Comparison of ENCODE assay signal across 8 cellular contexts in the genomic region with DNA sequence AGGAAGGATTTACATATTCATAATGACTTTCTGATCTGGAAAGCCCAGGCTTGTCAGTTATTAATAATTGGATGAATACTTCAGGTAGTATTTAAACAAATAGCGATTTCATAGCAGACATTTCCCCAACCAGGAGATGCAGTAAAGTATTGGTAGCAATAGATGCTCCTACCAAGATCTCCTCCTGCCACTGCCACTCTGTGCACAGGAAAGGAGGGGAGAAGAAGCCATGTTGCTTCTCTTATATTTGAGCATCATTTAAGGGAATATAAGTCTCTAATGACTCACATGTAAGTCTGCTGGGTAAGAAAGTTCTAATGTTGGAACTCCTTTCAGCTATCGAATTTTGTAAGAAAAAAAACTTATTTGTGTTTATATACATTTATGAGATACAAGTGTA. TPM values are rescaled to one million over a fixed set of nuclear protein-coding genes. Genes with fewer than 3 reads are reported as not detected.
DNase-seq lines count a peak whose midpoint lies in the region; ATAC-seq and TF ChIP-seq lines count a peak whose summit lies in the region.

No MANE protein-coding gene starts in this region.

- no peaks in the 10 kb centered on the region for H3K27me3 Mint-ChIP-seq in CD4-positive, alpha-beta memory T cell
- no peaks in the 10 kb centered on the region for H3K27me3 Mint-ChIP-seq in dendritic cell treated with granulocyte-macrophage colony-stimulating factor and Interleukin-4, amounts not matched to agents 40 ng/mL and 50 ng/mL, for 4 days

- peaks cover 0 to 3% (median 0%) of the 10 kb centered on the region in 8 donors for H3K9me3 Mint-ChIP-seq in CD4-positive, alpha-beta memory T cell
- no peaks in the 10 kb centered on the region for H3K9me3 Mint-ChIP-seq in dendritic cell treated with granulocyte-macrophage colony-stimulating factor and Interleukin-4, amounts not matched to agents 40 ng/mL and 50 ng/mL, for 4 days

- H3K27ac ChIP-seq in CD4-positive, alpha-beta memory T cell (ENCODE audit: low read depth, low read length), result peak overlapping the region; percentile 88
- H3K27ac ChIP-seq in parathyroid adenoma, result peak overlapping the region; percentile 69

- no peaks in the 10 kb centered on the region for H3K9me3 ChIP-seq in CD4-positive, alpha-beta memory T cell (ENCODE audit: control insufficient read depth in 1 of 2, low read length in 2 of 2)
- no peaks in the 10 kb centered on the region for H3K9me3 ChIP-seq in parathyroid adenoma (ENCODE audit: control insufficient read depth, low read length)

- H3K36me3 Mint-ChIP-seq in CD4-positive, alpha-beta memory T cell, result peaks cover 13 to 23% of the 10 kb centered on the region in 2 donors
- peaks cover 41% of the 10 kb centered on the region for H3K36me3 Mint-ChIP-seq in dendritic cell treated with granulocyte-macrophage colony-stimulating factor and Interleukin-4, amounts not matched to agents 40 ng/mL and 50 ng/mL, for 4 days (ENCODE audit: low read depth)

- H3K27ac Mint-ChIP-seq in CD4-positive, alpha-beta memory T cell, result peak overlapping the region; percentile 87 to 95 (median 93)
- peak overlapping the region; percentile 95 for H3K27ac Mint-ChIP-seq in dendritic cell treated with granulocyte-macrophage colony-stimulating factor and Interleukin-4, amounts not matched to agents 40 ng/mL and 50 ng/mL, for 4 days

- no peaks in the 10 kb centered on the region for H3K36me3 ChIP-seq in CD4-positive, alpha-beta memory T cell (ENCODE audit: insufficient read depth, low read length)
- no peaks in the 10 kb centered on the region for H3K36me3 ChIP-seq in parathyroid adenoma (ENCODE audit: control insufficient read depth, insufficient read depth, low read length)

- H3K79me2 ChIP-seq in parathyroid adenoma, result no peaks in the 10 kb centered on the region

- CTCF ChIA-PET in CD4-positive, alpha-beta memory T cell (lab: Charles Lee; ENCODE audit: partially characterized antibody), result interaction anchor here (1.0 to 3.5 kb wide), 9 partner anchors 11 to 805 kb away, joined by 3 to 18 read pairs (median 5); no protein-coding TSS in a partner anchor

- H3K9ac ChIP-seq in parathyroid adenoma, result no peak overlapping the region

- H3K4me3 Mint-ChIP-seq in CD4-positive, alpha-beta memory T cell, result peak overlapping the region; percentile 89 to 99 (median 97)
- H3K4me3 Mint-ChIP-seq in dendritic cell treated with granulocyte-macrophage colony-stimulating factor and Interleukin-4, amounts not matched to agents 40 ng/mL and 50 ng/mL, for 4 days, result peak overlapping the region; percentile 14

- no peak for ATAC-seq in GM21367 (IDR thresholded peaks at IDR 0.05; ENCODE audit: unreplicated experiment)

- H2AFZ ChIP-seq in parathyroid adenoma, result no peak overlapping the region

- H3K4me2 ChIP-seq in parathyroid adenoma (ENCODE audit: low read length), result peak overlapping the region; percentile 30

- H3K4me1 Mint-ChIP-seq in CD4-positive, alpha-beta memory T cell, result peaks cover 34 to 66% (median 41%) of the 10 kb centered on the region in 4 donors
- peaks cover 66% of the 10 kb centered on the region for H3K4me1 Mint-ChIP-seq in dendritic cell treated with granulocyte-macrophage colony-stimulating factor and Interleukin-4, amounts not matched to agents 40 ng/mL and 50 ng/mL, for 4 days (ENCODE audit: low read depth)

- TF ChIP-seq CTCF in parathyroid adenoma (IDR thresholded peaks at IDR 0.05), result no peak

- H3K4me3 ChIP-seq in CD4-positive, alpha-beta memory T cell (ENCODE audit: low read length in 2 of 2), result peak overlapping the region; percentile 4 to 54
- H3K4me3 ChIP-seq in parathyroid adenoma (ENCODE audit: low read depth, low read length), result no peak overlapping the region

- H3K4me1 ChIP-seq in CD4-positive, alpha-beta memory T cell (ENCODE audit: insufficient read depth, low read length), result peaks cover 31% of the 10 kb centered on the region
- no peaks in the 10 kb centered on the region for H3K4me1 ChIP-seq in parathyroid adenoma

- POLR2A ChIA-PET in CD4-positive, alpha-beta memory T cell (lab: Charles Lee; ENCODE audit: partially characterized antibody), result interaction anchor here (0.8 to 3.7 kb wide), 19 partner anchors 8 to 916 kb away, joined by 3 to 39 read pairs (median 5); a partner anchor contains a TSS

- no peaks in the 10 kb centered on the region for H3K27me3 ChIP-seq in CD4-positive, alpha-beta memory T cell (ENCODE audit: insufficient read depth, low read length)
- no peaks in the 10 kb centered on the region for H3K27me3 ChIP-seq in parathyroid adenoma (ENCODE audit: control insufficient read depth, insufficient read depth, low read length)

- intact Hi-C loops in CD4-positive, alpha-beta memory T cell (cut with micrococcal nuclease), result loop anchor here (1.0 to 2.0 kb wide), 3 partner anchors 11 to 78 kb away; a partner anchor contains a TSS
- intact Hi-C loops in dendritic cell treated with granulocyte-macrophage colony-stimulating factor and Interleukin-4, amounts not matched to agents 40 ng/mL and 50 ng/mL, for 4 days (cut with micrococcal nuclease), result loop anchor here (5.0 to 10.0 kb wide), 2 partner anchors 174 to 807 kb away; a partner anchor contains a TSS

- no peak for DNase-seq in CD4-positive, alpha-beta memory T cell
- peak; percentile 62 for DNase-seq in NAMALWA (ENCODE audit: low spot score)
- no peak for DNase-seq in GM19238 (ENCODE audit: insufficient read length, low spot score)
- no peak for DNase-seq in cerebellar nuclear complex (lab: John Stamatoyannopoulos, UW)
- no peak for DNase-seq in germinal center (ENCODE audit: low spot score)

RNA-seq across cellular contexts. Expression of a gene that starts 0.4 kb away (rescaled TPM):
- 100 to 1,000 TPM; 160 to 162 TPM for total RNA-seq in CD4-positive, alpha-beta memory T cell
- polyA plus RNA-seq in CD4-positive, alpha-beta memory T cell, result 100 to 1,000 TPM in 1 of 2 donors, 10 to 100 TPM in 1; 53.2 to 131 TPM
